9 cellular contexts compared by ENCODE assay signal in genomic region chr16:529012-529575, GRCh38. TPM values are rescaled to one million over a fixed set of nuclear protein-coding genes. Genes with fewer than 3 reads are reported as not detected.
DNase-seq lines count a peak whose midpoint lies in the region; ATAC-seq, FAIRE-seq and TF ChIP-seq lines count a peak whose summit lies in the region.
"Had no signal": no experiment of that assay in that cellular context is flagged by ENCODE, and none has a peak within 500 bp of the region (broad histone marks: within the 10 kb centered on the region; RNA-seq: fewer than 3 reads in every experiment).

No MANE protein-coding gene starts in this region.

- peak overlapping the region; percentile 80 for H3K27ac ChIP-seq in astrocyte (ENCODE audit: low read depth, low read length)
- H3K27ac ChIP-seq in mesenchymal stem cell (ENCODE audit: low read length, poor library complexity, severe bottlenecking), result peak overlapping the region; percentile 86

- peaks cover 8% of the 10 kb centered on the region for H3K36me3 Mint-ChIP-seq in HFFc6 (ENCODE audit: low read depth)
- peaks cover 3% of the 10 kb centered on the region for H3K36me3 Mint-ChIP-seq in astrocyte (ENCODE audit: low read depth, unreplicated experiment)

- peaks cover 39% of the 10 kb centered on the region for H3K4me1 Mint-ChIP-seq in HFFc6 (ENCODE audit: low read depth)
- peaks cover 14% of the 10 kb centered on the region for H3K4me1 Mint-ChIP-seq in astrocyte (ENCODE audit: low read depth, unreplicated experiment)

- H4K8ac ChIP-seq in mesenchymal stem cell (ENCODE audit: low read length), result peak overlapping the region; percentile 74

- H3K36me3 ChIP-seq in astrocyte (ENCODE audit: insufficient read depth, low read length) (no peaks in the 10 kb centered on the region), mesenchymal stem cell (ENCODE audit: control insufficient read depth in 1 of 2, insufficient read depth in 2 of 2, low read depth in 1 of 2, low read length in 2 of 2) (peaks cover 13 to 36% of the 10 kb centered on the region in 2 experiments)

- no peak overlapping the region for H2BK5ac ChIP-seq in mesenchymal stem cell (ENCODE audit: low read depth, low read length, poor library complexity, severe bottlenecking)

- no peak overlapping the region for H3K23ac ChIP-seq in mesenchymal stem cell (ENCODE audit: low read length in 2 of 2)

- H3K4me1 ChIP-seq in astrocyte (ENCODE audit: insufficient read depth, low read length) (peaks cover 37% of the 10 kb centered on the region), mesenchymal stem cell (ENCODE audit: control insufficient read depth, insufficient read depth, low read depth, low read length) (peaks cover 61% of the 10 kb centered on the region)

- peaks cover 84% of the 10 kb centered on the region for H3K79me2 ChIP-seq in astrocyte (ENCODE audit: insufficient read depth, low read length)

- H3K27ac Mint-ChIP-seq in HFFc6, result peak overlapping the region; percentile 98
- H3K27ac Mint-ChIP-seq in astrocyte (ENCODE audit: unreplicated experiment), result peak overlapping the region; percentile 80

- TF ChIP-seq CTCF in HFFc6 (IDR thresholded peaks at IDR 0.05) (no peak), astrocyte (IDR thresholded peaks at IDR 0.05; ENCODE audit: insufficient read depth, low read depth, low read length) (no peak)

- no peak overlapping the region for H2AK5ac ChIP-seq in mesenchymal stem cell (ENCODE audit: low read length, severe bottlenecking)

- H2AFZ ChIP-seq in astrocyte (ENCODE audit: low read depth, low read length) (no peak overlapping the region), mesenchymal stem cell (ENCODE audit: low read depth, low read length) (no peak overlapping the region)

- peaks cover 6% of the 10 kb centered on the region for H3K79me1 ChIP-seq in mesenchymal stem cell (replicated peaks; ENCODE audit: low read length, poor library complexity, severe bottlenecking)

- H3K4me3 Mint-ChIP-seq in HFFc6 (peak overlapping the region; percentile 96), astrocyte (ENCODE audit: unreplicated experiment) (peak overlapping the region; percentile 91)

- peaks cover 82% of the 10 kb centered on the region for H4K20me1 ChIP-seq in astrocyte (ENCODE audit: insufficient read depth, low read length)

- H3K9ac ChIP-seq in astrocyte (ENCODE audit: low read length), result peak overlapping the region; percentile 95
- H3K9ac ChIP-seq in mesenchymal stem cell (ENCODE audit: low read length), result peak overlapping the region; percentile 91

- no peaks in the 10 kb centered on the region for H3K9me3 Mint-ChIP-seq in HFFc6
- H3K9me3 Mint-ChIP-seq in astrocyte (ENCODE audit: unreplicated experiment), result no peaks in the 10 kb centered on the region

- peak overlapping the region in 1 of 2 experiments; percentile 40 for H3K18ac ChIP-seq in mesenchymal stem cell (ENCODE audit: low read depth in 1 of 2, low read length in 2 of 2)

- WGBS in mesenchymal stem cell, result 65% methylated on average over 12 of the region's 12 CpGs

- no peak overlapping the region for H2BK120ac ChIP-seq in mesenchymal stem cell (ENCODE audit: low read depth, low read length)

- no peak overlapping the region for H2BK15ac ChIP-seq in mesenchymal stem cell (ENCODE audit: low read depth, poor library complexity, severe bottlenecking)

- H2BK12ac ChIP-seq in mesenchymal stem cell (ENCODE audit: low read length in 2 of 2), result peak overlapping the region in 1 of 2 experiments; percentile 1

- H3K27me3 Mint-ChIP-seq in HFFc6 (ENCODE audit: insufficient read depth) (peaks cover 14% of the 10 kb centered on the region), astrocyte (ENCODE audit: low read depth, unreplicated experiment) (no peaks in the 10 kb centered on the region)

- H3K4me2 ChIP-seq in astrocyte (ENCODE audit: low read length) (peak overlapping the region; percentile 89), mesenchymal stem cell (ENCODE audit: low read length, poor library complexity, severe bottlenecking) (peak overlapping the region; percentile 92)

- DNase-seq in A172 (ENCODE audit: low spot score) (peak; percentile 28), HFFc6 (no peak), astrocyte (ENCODE audit: low read depth) (no peak), mesenchymal stem cell (no peak), GOT3 (lab: John Stamatoyannopoulos, UW) (no peak), NCI-H774 (lab: John Stamatoyannopoulos, UW) (no peak), DMS53 (lab: John Stamatoyannopoulos, UW) (no peak)

- no peaks in the 10 kb centered on the region for H3K9me3 ChIP-seq in astrocyte (ENCODE audit: insufficient read depth, low read depth, low read length)
- no peaks in the 10 kb centered on the region for H3K9me3 ChIP-seq in mesenchymal stem cell (ENCODE audit: control insufficient read depth, low read length)

- peak overlapping the region; percentile 57 to 86 for H3K4ac ChIP-seq in mesenchymal stem cell (ENCODE audit: low read depth in 1 of 2, low read length in 2 of 2)

- ATAC-seq in GM19035 (IDR thresholded peaks at IDR 0.05; ENCODE audit: unreplicated experiment), result no peak

- no peak overlapping the region for H3K14ac ChIP-seq in mesenchymal stem cell (ENCODE audit: low read length in 2 of 2)

- H3K27me3 ChIP-seq in astrocyte (ENCODE audit: insufficient read depth, low read length), result no peaks in the 10 kb centered on the region
- no peaks in the 10 kb centered on the region for H3K27me3 ChIP-seq in mesenchymal stem cell (ENCODE audit: control insufficient read depth in 1 of 2, insufficient read depth in 1 of 2, low read length in 2 of 2)

- H3K4me3 ChIP-seq in astrocyte (ENCODE audit: insufficient read depth, low read depth, low read length), result peak overlapping the region; percentile 77
- peak overlapping the region; percentile 76 to 87 for H3K4me3 ChIP-seq in mesenchymal stem cell (ENCODE audit: insufficient read depth in 1 of 2, low read depth in 1 of 2, low read length in 2 of 2)

- no peak overlapping the region for H4K91ac ChIP-seq in mesenchymal stem cell (ENCODE audit: low read length)

- no peak for FAIRE-seq in astrocyte (lab: Jason Lieb, UNC)

RNA-seq across cellular contexts. Expression of gene CAPN15, which starts 1.6 kb away (rescaled TPM):
- total RNA-seq in A172 (2014; rRNA removed; shearing (Covaris generic)), result 53.5 and 60.0 TPM in 2 replicates
- total RNA-seq in HFFc6 (2021; fragmentation: NEBNext Ultra II Directional; extraction: Animal tissue kit (Norgen Biotek cat#: 25700)), result 10 to 100 TPM; 35.3 to 41.4 (median 40.2) TPM
- 33.6 and 38.7 TPM in 2 replicates for total RNA-seq in astrocyte
- polyA plus RNA-seq in mesenchymal stem cell (2013, experiment 1 of 2), result 22.1 TPM
- polyA plus RNA-seq in mesenchymal stem cell (2013, experiment 2 of 2), result 19.9 TPM

RNA-seq across cellular contexts. Expression of gene PRR35, which starts 31.1 kb away (rescaled TPM):
- total RNA-seq in A172 (2014; rRNA removed; shearing (Covaris generic)), result not detected in 2 replicates
- not detected for total RNA-seq in HFFc6 (2021; fragmentation: NEBNext Ultra II Directional; extraction: Animal tissue kit (Norgen Biotek cat#: 25700))
- total RNA-seq in astrocyte, result 0.09 TPM in 1 of 2 replicates, not detected in the other
- polyA plus RNA-seq in mesenchymal stem cell (2013, experiment 1 of 2), result 0.03 TPM
- polyA plus RNA-seq in mesenchymal stem cell (2013, experiment 2 of 2), result not detected
- total RNA-seq: ureter had no signal

RNA-seq across cellular contexts. Expression of gene NHLRC4, which starts 37.7 kb away (rescaled TPM):
- 0.34 TPM in 1 of 2 replicates, not detected in the other for total RNA-seq in A172 (2014; rRNA removed; shearing (Covaris generic))
- under 1 TPM in 5 of 6 experiments, not detected in 1; 0.24 to 0.58 (median 0.28) TPM for total RNA-seq in HFFc6 (2021; fragmentation: NEBNext Ultra II Directional; extraction: Animal tissue kit (Norgen Biotek cat#: 25700))
- total RNA-seq in astrocyte, result 0.50 and 0.73 TPM in 2 replicates
- polyA plus RNA-seq in mesenchymal stem cell (2013, experiment 1 of 2), result 0.62 TPM
- 0.64 TPM for polyA plus RNA-seq in mesenchymal stem cell (2013, experiment 2 of 2)

RNA-seq across cellular contexts. Expression of gene PIGQ, which starts 40.7 kb away (rescaled TPM):
- total RNA-seq in A172 (2014; rRNA removed; shearing (Covaris generic)), result 76.5 and 77.1 TPM in 2 replicates
- total RNA-seq in HFFc6 (2021; fragmentation: NEBNext Ultra II Directional; extraction: Animal tissue kit (Norgen Biotek cat#: 25700)), result 10 to 100 TPM; 30.4 to 39.5 (median 35.4) TPM
- 22.2 and 22.4 TPM in 2 replicates for total RNA-seq in astrocyte
- 18.5 TPM for polyA plus RNA-seq in mesenchymal stem cell (2013, experiment 1 of 2)
- 17.1 TPM for polyA plus RNA-seq in mesenchymal stem cell (2013, experiment 2 of 2)
